30 cellular contexts compared by ENCODE assay signal in genomic region chr12:51538599-51538998, GRCh38.
"Had no signal": no experiment of that assay in that cellular context is flagged by ENCODE, and none has a peak within 500 bp of the region (broad histone marks: within the 10 kb centered on the region; RNA-seq: fewer than 3 reads in every experiment).

No MANE protein-coding gene starts in this region.

- H3K27me3 Mint-ChIP-seq: stimulated activated naive CD8-positive, alpha-beta T cell treated with anti-CD3 and anti-CD28 coated beads, Interleukin-15, amount 100 ng/mL, for 72 hours had no signal

- H3K36me3 Mint-ChIP-seq: naive thymus-derived CD4-positive, alpha-beta T cell; natural killer cell; neural progenitor cell; stimulated activated memory B cell treated with anti-CD40 and anti-IgM and Interleukin-4, amounts not matched to agents 10 μg/mL and 1 μg/mL and 100 μg/mL, for 72 hours; type B pancreatic cell had no signal

- H3K27ac Mint-ChIP-seq: naive thymus-derived CD4-positive, alpha-beta T cell; natural killer cell; nephron; neural progenitor cell; progenitor cell of endocrine pancreas; stimulated activated memory B cell treated with anti-CD40 and anti-IgM and Interleukin-4, amounts not matched to agents 10 μg/mL and 1 μg/mL and 100 μg/mL, for 72 hours; stimulated activated naive CD8-positive, alpha-beta T cell treated with anti-CD3 and anti-CD28 coated beads, Interleukin-15, amount 100 ng/mL, for 72 hours; type B pancreatic cell had no signal

- H3K27me3 ChIP-seq: neural progenitor cell, testis, vagina had no signal

- H3K4me1 Mint-ChIP-seq: naive thymus-derived CD4-positive, alpha-beta T cell; natural killer cell; nephron; stimulated activated memory B cell treated with anti-CD40 and anti-IgM and Interleukin-4, amounts not matched to agents 10 μg/mL and 1 μg/mL and 100 μg/mL, for 72 hours; stimulated activated naive CD8-positive, alpha-beta T cell treated with anti-CD3 and anti-CD28 coated beads, Interleukin-15, amount 100 ng/mL, for 72 hours had no signal

- ATAC-seq: naive thymus-derived CD4-positive, alpha-beta T cell; natural killer cell; pancreas; right cardiac atrium; sciatic nerve; stimulated activated memory B cell treated with anti-CD40 and anti-IgM and Interleukin-4, amounts not matched to agents 10 μg/mL and 1 μg/mL and 100 μg/mL, for 72 hours; stimulated activated naive CD8-positive, alpha-beta T cell treated with anti-CD3 and anti-CD28 coated beads, Interleukin-15, amount 100 ng/mL, for 72 hours; stimulated activated naive CD8-positive, alpha-beta T cell treated with anti-CD3 and anti-CD28 coated beads, Interleukin-15, Interleukin-2, amounts not matched to agents 100 U/mL and 50 U/mL, for 24 hours had no signal

- DNase-seq: naive thymus-derived CD4-positive, alpha-beta T cell; natural killer cell; nucleus accumbens; pancreas; psoas muscle; right cardiac atrium; spleen; stimulated activated CD4-positive, alpha-beta T cell treated with anti-CD3 and anti-CD28 coated beads, Interleukin-12 subunit alpha, Interleukin-12 subunit beta, amount 100 ng/mL, for 4 hours; stimulated activated CD4-positive, alpha-beta T cell treated with anti-CD3 and anti-CD28 coated beads, Interleukin-1b, Interleukin-23, amount 100 ng/mL, for 48 hours; stimulated activated CD4-positive, alpha-beta T cell treated with anti-CD3 and anti-CD28 coated beads, Interleukin-4, amount 100 ng/mL, for 1 hour; stimulated activated CD4-positive, alpha-beta T cell treated with anti-CD3 and anti-CD28 coated beads, Interleukin-4, amount 100 ng/mL, for 4 hours; stimulated activated CD8-positive, alpha-beta memory T cell treated with anti-CD3 and anti-CD28 coated beads, Interleukin-4, amount 100 ng/mL, for 48 hours; stimulated activated naive CD4-positive, alpha-beta T cell; stimulated activated naive CD8-positive, alpha-beta T cell treated with anti-CD3 and anti-CD28 coated beads, Interleukin-15, amount 100 ng/mL, for 72 hours; stimulated activated naive CD8-positive, alpha-beta T cell treated with anti-CD3 and anti-CD28 coated beads, Interleukin-15, Interleukin-2, amounts not matched to agents 100 U/mL and 50 U/mL, for 24 hours; substantia nigra; testis; tibial artery; transverse colon had no signal

- H3K4me1 ChIP-seq: pancreas, psoas muscle, spleen, suprapubic skin, testis, tibial artery, transverse colon, vagina had no signal

- H3K36me3 ChIP-seq: neural progenitor cell, neutrophil, pancreas, spleen, suprapubic skin, tibial artery, transverse colon, vagina had no signal

- H3K9me3 ChIP-seq: neutrophil, pancreas, psoas muscle, spleen, suprapubic skin, testis, tibial artery, transverse colon, vagina had no signal

- H3K9me3 Mint-ChIP-seq: natural killer cell; nephron; neural progenitor cell; stimulated activated memory B cell treated with anti-CD40 and anti-IgM and Interleukin-4, amounts not matched to agents 10 μg/mL and 1 μg/mL and 100 μg/mL, for 72 hours; stimulated activated naive CD8-positive, alpha-beta T cell treated with anti-CD3 and anti-CD28 coated beads, Interleukin-15, amount 100 ng/mL, for 72 hours; type B pancreatic cell had no signal

- H3K4me3 ChIP-seq: neural progenitor cell, pancreas, psoas muscle, skin epidermis, smooth muscle cell, spleen, suprapubic skin, testis, tibial artery, transverse colon, vagina had no signal

- H3K4me3 Mint-ChIP-seq: naive thymus-derived CD4-positive, alpha-beta T cell; natural killer cell; nephron; stimulated activated memory B cell treated with anti-CD40 and anti-IgM and Interleukin-4, amounts not matched to agents 10 μg/mL and 1 μg/mL and 100 μg/mL, for 72 hours; stimulated activated naive CD8-positive, alpha-beta T cell treated with anti-CD3 and anti-CD28 coated beads, Interleukin-15, amount 100 ng/mL, for 72 hours; type B pancreatic cell had no signal

- H3K27ac ChIP-seq: neural progenitor cell, neutrophil, pancreas, psoas muscle, skin epidermis, spleen, suprapubic skin, testis, tibial artery, transverse colon, vagina had no signal
